ENCODE assay signal across 11 cellular contexts in the genomic region with DNA sequence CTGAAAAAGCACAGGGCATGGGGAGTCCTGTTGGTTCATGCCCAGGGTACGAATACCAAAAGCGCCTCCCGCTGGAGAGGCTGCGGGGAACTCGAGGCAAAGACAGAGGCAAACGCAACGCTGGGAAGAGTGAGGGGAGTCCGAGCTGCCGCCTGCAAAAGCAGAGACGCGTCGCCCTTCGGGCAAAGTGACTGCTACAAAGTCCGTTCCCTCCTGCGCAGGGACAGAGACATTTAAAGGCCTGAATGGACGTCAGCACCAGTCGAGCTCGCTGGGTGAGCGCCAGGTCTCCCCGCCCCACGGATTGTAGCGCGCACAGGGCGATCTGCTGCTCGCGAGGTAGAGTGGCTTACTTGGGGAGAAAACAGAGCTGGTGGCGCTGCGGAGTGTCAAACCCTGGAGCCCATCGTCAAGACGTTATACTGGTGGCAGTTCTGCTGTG.
DNase-seq lines count a peak whose midpoint lies in the region; ATAC-seq, FAIRE-seq and TF ChIP-seq lines count a peak whose summit lies in the region.
"Had no signal": no experiment of that assay in that cellular context is flagged by ENCODE, and none has a peak within 500 bp of the region (broad histone marks: within the 10 kb centered on the region; RNA-seq: fewer than 3 reads in every experiment).

No MANE protein-coding gene starts in this region.

- H3K4me3 Mint-ChIP-seq in WTC11 (no peak overlapping the region), Calu3 (ENCODE audit: low read depth, unreplicated experiment) (no peak overlapping the region)
- H3K4me3 Mint-ChIP-seq: activated T-cell treated with anti-CD3 and anti-CD28 coated beads, Interleukin-2, amount 50 U/mL, for 4 hours had no signal

- peaks cover 24% of the 10 kb centered on the region for H3K4me1 Mint-ChIP-seq in WTC11
- no peaks in the 10 kb centered on the region for H3K4me1 Mint-ChIP-seq in Calu3 (ENCODE audit: low read depth, unreplicated experiment)

- H3K36me3 ChIP-seq in iPS-18a (ENCODE audit: control insufficient read depth, low read depth, low read length) (no peaks in the 10 kb centered on the region), rectal smooth muscle tissue (ENCODE audit: control insufficient read depth, insufficient read depth, low read length) (no peaks in the 10 kb centered on the region)
- H3K36me3 ChIP-seq: tibial artery had no signal

- intact Hi-C loops in Calu3 (cut with micrococcal nuclease; ENCODE audit: unreplicated experiment), result no loop called here

- BruUV-seq in Calu3 (replicated peaks; lab: Mats Ljungman, UMichigan), result no TSS peak

- CTCF ChIA-PET in HEK293T (lab: Yijun Ruan, JAX) (interaction anchor here (0.6 to 1.1 kb wide), 4 partner anchors 8 to 298 kb away, joined by 3 to 4 read pairs (median 3); no protein-coding TSS in a partner anchor), WTC11 (lab: Charles Lee) (interaction anchor here (0.7 to 3.7 kb wide), 7 partner anchors 9 to 671 kb away, joined by 3 to 19 read pairs (median 4); no protein-coding TSS in a partner anchor), Calu3 (lab: Charles Lee) (no interaction called here)

- peak overlapping the region; percentile 71 for H3K4me3 ChIP-seq in iPS-18a (ENCODE audit: low read length)
- peak overlapping the region; percentile 48 for H3K4me3 ChIP-seq in rectal smooth muscle tissue (ENCODE audit: low read length)
- H3K4me3 ChIP-seq: tibial artery had no signal

- no peak for TF ChIP-seq CTCF in WTC11 (IDR thresholded peaks at IDR 0.05)
- no peak for TF ChIP-seq CTCF in Calu3 (IDR thresholded peaks at IDR 0.05; ENCODE audit: unreplicated experiment)

- peak; percentile 17 for DNase-seq in HEK293T (ENCODE audit: extremely low spot score)
- DNase-seq in WTC11 (ENCODE audit: low spot score), result peak; percentile 61
- DNase-seq in Calu3, result no peak
- no peak for DNase-seq in GM19239 (ENCODE audit: insufficient read length, low spot score)
- DNase-seq: activated T-cell treated with anti-CD3 and anti-CD28 coated beads, Interleukin-2, amount 50 U/mL, for 4 hours; tibial artery had no signal

- H3K36me3 Mint-ChIP-seq in WTC11 (no peaks in the 10 kb centered on the region), Calu3 (ENCODE audit: insufficient read depth, unreplicated experiment) (no peaks in the 10 kb centered on the region)

- FAIRE-seq in GM19239 (lab: Jason Lieb, UNC), result no peak

- no peak overlapping the region for H3K27ac ChIP-seq in iPS-18a (ENCODE audit: low read length)
- H3K27ac ChIP-seq in rectal smooth muscle tissue (ENCODE audit: low read depth, low read length), result no peak overlapping the region
- H3K27ac ChIP-seq: tibial artery had no signal

- H3K27ac Mint-ChIP-seq in WTC11, result no peak overlapping the region
- no peak overlapping the region for H3K27ac Mint-ChIP-seq in Calu3 (ENCODE audit: unreplicated experiment)

- no peaks in the 10 kb centered on the region for H3K9me3 ChIP-seq in iPS-18a (ENCODE audit: control insufficient read depth, low read depth, low read length)
- H3K9me3 ChIP-seq: tibial artery had no signal

- H3K9me3 Mint-ChIP-seq in WTC11 (no peaks in the 10 kb centered on the region), Calu3 (ENCODE audit: low read depth, unreplicated experiment) (peaks cover 2% of the 10 kb centered on the region)
- H3K9me3 Mint-ChIP-seq: activated T-cell treated with anti-CD3 and anti-CD28 coated beads, Interleukin-2, amount 50 U/mL, for 4 hours had no signal

- H3K9ac ChIP-seq in iPS-18a (ENCODE audit: low read length) (no peak overlapping the region), rectal smooth muscle tissue (ENCODE audit: low read length) (no peak overlapping the region)

- POLR2A ChIA-PET in HEK293T (lab: Yijun Ruan, JAX), result interaction anchor here (1.2 to 1.7 kb wide), 3 partner anchors 9 to 109 kb away, joined by 3 to 4 read pairs (median 3); no protein-coding TSS in a partner anchor
- POLR2A ChIA-PET in WTC11 (lab: Charles Lee), result no interaction called here

- H3K27me3 ChIP-seq in iPS-18a (ENCODE audit: control insufficient read depth, insufficient read depth, low read length) (no peaks in the 10 kb centered on the region), rectal smooth muscle tissue (ENCODE audit: control insufficient read depth, insufficient read depth, low read length) (peaks cover 3% of the 10 kb centered on the region)

- H3K4me1 ChIP-seq in iPS-18a (ENCODE audit: control insufficient read depth, low read depth, low read length) (peaks cover 11% of the 10 kb centered on the region), rectal smooth muscle tissue (ENCODE audit: control insufficient read depth, insufficient read depth, low read length) (no peaks in the 10 kb centered on the region)

- H3K27me3 Mint-ChIP-seq in WTC11 (ENCODE audit: low read depth) (peaks cover 3% of the 10 kb centered on the region; the same call in 1 of the 2 replicates), Calu3 (ENCODE audit: unreplicated experiment) (no peaks in the 10 kb centered on the region)

- ATAC-seq in WTC11, result peak; percentile 21
- no peak for ATAC-seq in GM21515 (IDR thresholded peaks at IDR 0.05; ENCODE audit: unreplicated experiment)
- no peak for ATAC-seq in HG02970 (IDR thresholded peaks at IDR 0.05; ENCODE audit: low FRiP score, unreplicated experiment)
- ATAC-seq: activated T-cell treated with anti-CD3 and anti-CD28 coated beads, Interleukin-2, amount 50 U/mL, for 4 hours; HCT116 had no signal

TF ChIP-seq in HEK293T, 16 proteins besides CTCF, POLR2A, EP300 and RAD21:
- TF ChIP-seq L3MBTL2 (conservative IDR thresholded peaks at IDR 0.05), result peak; percentile 48; the same call in 1 of the 2 replicates
- TF ChIP-seq BHLHE40 (IDR thresholded peaks at IDR 0.05; ENCODE audit: borderline replicate concordance), result no peak
TF ChIP-seq in HEK293T: peak in this region for 1.

TF ChIP-seq in WTC11, 78 proteins besides CTCF, POLR2A, EP300 and RAD21:
- TF ChIP-seq HMGXB4 (CRISPR knock-in tag; IDR thresholded peaks at IDR 0.05), result peak; percentile 6; the same call in 1 of the 2 replicates
- no peak for TF ChIP-seq ZNF512 (CRISPR knock-in tag; IDR thresholded peaks at IDR 0.05; ENCODE audit: borderline replicate concordance)
- TF ChIP-seq ZNF219 (CRISPR knock-in tag; IDR thresholded peaks at IDR 0.05; ENCODE audit: borderline replicate concordance), result 0 out of 2 replicates have a peak, but pooled peaks have one; percentile 18

Comparison
In these comparisons a context has a peak if more than half of its experiments do, and no peak if none do; other contexts are left out.
1. DNase-seq: peak in HEK293T (single experiment) and WTC11 (single experiment); none in Calu3 (single experiment) and GM19239 (single experiment).